In genomic region chr7:27697861-27698430, GRCh38 we compare ENCODE assay signal across 1 cellular context.
TF ChIP-seq lines count a peak whose summit lies in the region.

No MANE protein-coding gene starts in this region.

TF ChIP-seq in GM12878, 131 proteins besides CTCF, POLR2A, EP300 and RAD21 (continued from another document):
- no peak for TF ChIP-seq ZNF687 (IDR thresholded peaks at IDR 0.05)
- TF ChIP-seq JUND (IDR thresholded peaks at IDR 0.05; ENCODE audit: low read depth, low read length): no peak
- no peak for TF ChIP-seq ZBTB11 (CRISPR knock-in tag; IDR thresholded peaks at IDR 0.05)
- TF ChIP-seq SIN3A (IDR thresholded peaks at IDR 0.05; ENCODE audit: low read depth, low read length): no peak
- no peak for TF ChIP-seq POLR2AphosphoS5 (IDR thresholded peaks at IDR 0.05; ENCODE audit: low read length)
- TF ChIP-seq ZNF207 (IDR thresholded peaks at IDR 0.05; ENCODE audit: borderline replicate concordance): no peak
- no peak for TF ChIP-seq ZBTB4 (CRISPR knock-in tag; IDR thresholded peaks at IDR 0.05)
- TF ChIP-seq RB1 (IDR thresholded peaks at IDR 0.05; ENCODE audit: borderline replicate concordance): no peak
- TF ChIP-seq TCF7 (IDR thresholded peaks at IDR 0.05; ENCODE audit: borderline replicate concordance): no peak
- TF ChIP-seq IKZF2 (IDR thresholded peaks at IDR 0.05): peak; percentile 10 to 24; a peak in 1 of 4 replicates
- TF ChIP-seq STAT1 (conservative IDR thresholded peaks at IDR 0.05): no peak
- no peak for TF ChIP-seq NFYA (IDR thresholded peaks at IDR 0.05; ENCODE audit: borderline replicate concordance, low read depth, low read length)
- no peak for TF ChIP-seq RCOR1 (conservative IDR thresholded peaks at IDR 0.05; ENCODE audit: low read depth, low read length)
- no peak for TF ChIP-seq BCL11A (IDR thresholded peaks at IDR 0.05; ENCODE audit: low read depth, low read length)
- TF ChIP-seq ZNF217 (IDR thresholded peaks at IDR 0.05): no peak
- no peak for TF ChIP-seq NKRF (conservative IDR thresholded peaks at IDR 0.05)
- no peak for TF ChIP-seq MTA2 (IDR thresholded peaks at IDR 0.05; ENCODE audit: low read depth)
- no peak for TF ChIP-seq NFXL1 (IDR thresholded peaks at IDR 0.05; ENCODE audit: borderline replicate concordance)
- peak; percentile 74; the same call in 2 of the 3 replicates for TF ChIP-seq POU2F2 (IDR thresholded peaks at IDR 0.05; ENCODE audit: borderline replicate concordance, low read depth, low read length)
- peak in 1 of 2 experiments; percentile 46; a peak in 1 of 4 replicates for TF ChIP-seq BHLHE40 (IDR thresholded peaks at IDR 0.05; ENCODE audit: borderline replicate concordance in 1 of 2, low read depth in 2 of 2, low read length in 1 of 2)
- TF ChIP-seq NR2C1 (IDR thresholded peaks at IDR 0.05): no peak
- no peak for TF ChIP-seq BRCA1 (IDR thresholded peaks at IDR 0.05; ENCODE audit: low read depth, low read length)
- no peak for TF ChIP-seq MYB (IDR thresholded peaks at IDR 0.05; ENCODE audit: borderline replicate concordance, low read depth, low read length)
- TF ChIP-seq MLLT1 (IDR thresholded peaks at IDR 0.05): 0 out of 2 replicates have a peak, but pooled peaks have one; percentile 15
- TF ChIP-seq ATF7 (IDR thresholded peaks at IDR 0.05; ENCODE audit: low read depth): 0 out of 2 replicates have a peak, but pooled peaks have one; percentile 42
- no peak for TF ChIP-seq SREBF2 (IDR thresholded peaks at IDR 0.05; ENCODE audit: low read length)
- peak; percentile 28; the same call in 1 of the 2 replicates for TF ChIP-seq ZBTB40 (IDR thresholded peaks at IDR 0.05; ENCODE audit: borderline replicate concordance)
- no peak for TF ChIP-seq TCF3 (IDR thresholded peaks at IDR 0.05; ENCODE audit: borderline replicate concordance, insufficient read depth, low read depth, low read length)
- TF ChIP-seq HSF1 (IDR thresholded peaks at IDR 0.05; ENCODE audit: low read depth, low read length): no peak
- no peak for TF ChIP-seq HDAC2 (IDR thresholded peaks at IDR 0.05)
- TF ChIP-seq MTA3 (IDR thresholded peaks at IDR 0.05; ENCODE audit: borderline replicate concordance, low read length): no peak
- TF ChIP-seq HCFC1 (IDR thresholded peaks at IDR 0.05; ENCODE audit: low read length): no peak
